Comparison of ENCODE assay signal across 9 cellular contexts in genomic region chr11:68127791-68128681, GRCh38. TPM values are rescaled to one million over a fixed set of nuclear protein-coding genes. Genes with fewer than 3 reads are reported as not detected.
DNase-seq lines count a peak whose midpoint lies in the region; ATAC-seq, FAIRE-seq and TF ChIP-seq lines count a peak whose summit lies in the region.
"Had no signal": no experiment of that assay in that cellular context is flagged by ENCODE, and none has a peak within 500 bp of the region (broad histone marks: within the 10 kb centered on the region; RNA-seq: fewer than 3 reads in every experiment).

No MANE protein-coding gene starts in this region.

- TF ChIP-seq CTCF in astrocyte of the spinal cord (IDR thresholded peaks at IDR 0.05; ENCODE audit: low read depth, low read length), result no peak

- peak; percentile 71 for DNase-seq in EH (ENCODE audit: low read depth)
- peak; percentile 83 for DNase-seq in astrocyte of the spinal cord (ENCODE audit: low read depth, low spot score)
- DNase-seq in iPS DF 19.7 (ENCODE audit: low read depth, low spot score), result peak; percentile 88
- DNase-seq in retina, result peak; percentile 88
- no peak for DNase-seq in NCI-H748 treated with DMSO at 0.1 percent for 48 hours (lab: John Stamatoyannopoulos, UW)
- no peak for DNase-seq in GM12891 (ENCODE audit: insufficient read length, low spot score)
- DNase-seq: kidney glomerular epithelial cell had no signal

- FAIRE-seq in GM12891 (lab: Jason Lieb, UNC), result no peak

- H3K4me3 ChIP-seq in astrocyte of the spinal cord (ENCODE audit: low read depth, low read length), result peak overlapping the region; percentile 35

- no peak for ATAC-seq in GM19395 (IDR thresholded peaks at IDR 0.05; ENCODE audit: unreplicated experiment)
- ATAC-seq in GM21717 (IDR thresholded peaks at IDR 0.05; ENCODE audit: unreplicated experiment), result no peak

- in situ Hi-C loops in astrocyte of the spinal cord (cut with HindIII; ENCODE audit: low sequenced_read_pairs), result no loop called here

- TF ChIP-seq POLR2A in GM12891 (IDR thresholded peaks at IDR 0.05; ENCODE audit: low read depth, low read length), result no peak

TF ChIP-seq in GM12891, 5 proteins besides CTCF, POLR2A, EP300 and RAD21:
- TF ChIP-seq SPI1 (IDR thresholded peaks at IDR 0.05; ENCODE audit: low read depth, low read length) (no peak), POU2F2 (IDR thresholded peaks at IDR 0.05; ENCODE audit: low read depth, low read length) (no peak), TAF1 (IDR thresholded peaks at IDR 0.05; ENCODE audit: low read depth, low read length) (no peak), PAX5 (IDR thresholded peaks at IDR 0.05; ENCODE audit: insufficient read depth, low read length, severe bottlenecking) (no peak), POLR2AphosphoS5 (IDR thresholded peaks at IDR 0.05; ENCODE audit: low read depth, low read length) (no peak)
TF ChIP-seq in GM12891: peak in this region for 0.

RNA-seq across cellular contexts. Expression of gene CHKA, which starts 6.8 kb away (rescaled TPM):
- 20.9 TPM for polyA plus RNA-seq in GM12891 (2012; ENCODE audit: low read depth, missing spikeins)

Comparison
In these comparisons a context has a peak if more than half of its experiments do, and no peak if none do; other contexts are left out.
1. DNase-seq: peak in EH (single experiment), astrocyte of the spinal cord (single experiment), iPS DF 19.7 (single experiment) and retina (single experiment); none in NCI-H748 treated with DMSO at 0.1 percent for 48 hours (single experiment) and GM12891 (single experiment).